ENCODE assay signal across 15 cellular contexts in the genomic region with DNA sequence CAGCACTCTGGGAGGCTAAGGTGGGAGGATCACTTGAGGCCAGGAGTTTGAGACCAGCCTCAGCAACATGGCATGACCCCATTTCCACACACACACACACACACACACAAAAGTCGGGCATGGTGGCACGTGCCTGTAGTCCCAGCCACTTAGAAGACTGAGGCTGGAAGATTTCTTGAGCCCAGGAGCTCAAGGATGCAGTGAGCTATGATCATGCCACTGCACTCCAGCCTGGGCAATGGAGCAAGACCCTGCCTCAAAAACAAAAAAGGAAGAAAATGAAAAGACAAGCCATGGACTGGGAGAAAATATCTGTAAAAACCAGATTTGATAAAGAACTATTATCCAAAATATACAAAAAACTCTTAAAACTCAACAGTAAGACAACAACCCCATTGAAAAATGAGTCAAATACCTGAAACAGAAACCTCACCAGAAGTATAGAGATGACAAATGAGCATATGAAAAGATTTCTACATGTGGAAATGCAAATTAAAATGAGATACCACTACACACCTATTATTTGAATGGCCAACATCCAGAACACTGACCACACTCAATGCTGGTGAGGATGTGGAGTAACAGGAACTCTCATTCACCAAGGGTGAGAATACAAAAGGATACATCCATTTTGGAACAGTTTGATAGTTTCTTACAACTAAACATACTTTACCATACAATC. TPM values are rescaled to one million over a fixed set of nuclear protein-coding genes. Genes with fewer than 3 reads are reported as not detected.
DNase-seq lines count a peak whose midpoint lies in the region; ATAC-seq and TF ChIP-seq lines count a peak whose summit lies in the region.
"Had no signal": no experiment of that assay in that cellular context is flagged by ENCODE, and none has a peak within 500 bp of the region (broad histone marks: within the 10 kb centered on the region; RNA-seq: fewer than 3 reads in every experiment).

No MANE protein-coding gene starts in this region.

- H3K27ac ChIP-seq in CD8-positive, alpha-beta T cell (ENCODE audit: low read depth, low read length) = no peak overlapping the region
- H3K27ac ChIP-seq in SK-N-SH (ENCODE audit: low read depth in 2 of 2, low read length in 1 of 2) (no peak overlapping the region), smooth muscle cell (ENCODE audit: low read depth) (no peak overlapping the region)
- H3K27ac ChIP-seq: hepatocyte, uterus had no signal

- H3K27me3 ChIP-seq in CD8-positive, alpha-beta T cell (ENCODE audit: insufficient read depth, low read length) = no peaks in the 10 kb centered on the region
- H3K27me3 ChIP-seq in SK-N-SH (ENCODE audit: insufficient read depth) (no peaks in the 10 kb centered on the region), smooth muscle cell (ENCODE audit: low read depth) (no peaks in the 10 kb centered on the region)
- H3K27me3 ChIP-seq: hepatocyte, uterus had no signal

- H3K9ac ChIP-seq in SK-N-SH (no peak overlapping the region), smooth muscle cell (ENCODE audit: low read depth) (no peak overlapping the region)

- ATAC-seq in CD8-positive, alpha-beta T cell = no peak
- ATAC-seq in GM18907 (IDR thresholded peaks at IDR 0.05; ENCODE audit: unreplicated experiment) (peak; percentile 75), HG02610 (IDR thresholded peaks at IDR 0.05; ENCODE audit: unreplicated experiment) (peak; percentile 86), HG03520 (IDR thresholded peaks at IDR 0.05; ENCODE audit: unreplicated experiment) (peak; percentile 72)

- WGBS in SK-N-SH (ENCODE audit: low lambda C conversion rate) = 100% methylated on average over 1 of the region's 2 CpGs
- WGBS in smooth muscle cell (ENCODE audit: low lambda C conversion rate) = 100% methylated on average over 2 of the region's 2 CpGs

- no peaks in the 10 kb centered on the region for H4K20me1 ChIP-seq in SK-N-SH (ENCODE audit: insufficient read depth)
- H4K20me1 ChIP-seq in smooth muscle cell (ENCODE audit: low read depth) = no peaks in the 10 kb centered on the region

- H3K27me3 Mint-ChIP-seq in CD8-positive, alpha-beta T cell (ENCODE audit: low read depth) = no peaks in the 10 kb centered on the region
- no peaks in the 10 kb centered on the region for H3K27me3 Mint-ChIP-seq in HFFc6 (ENCODE audit: insufficient read depth)

- H3K36me3 Mint-ChIP-seq in CD8-positive, alpha-beta T cell = peaks cover 72% of the 10 kb centered on the region
- peaks cover 22% of the 10 kb centered on the region; the same call in 1 of the 2 replicates for H3K36me3 Mint-ChIP-seq in HFFc6 (ENCODE audit: low read depth)

- no peak for DNase-seq in CD8-positive, alpha-beta T cell
- DNase-seq in SK-N-SH (no peak), smooth muscle cell (lab: John Stamatoyannopoulos, UW; ENCODE audit: unreplicated experiment) (no peak), HuH-7 (ENCODE audit: low spot score) (no peak), HFFc6 (no peak)
- DNase-seq: aorta, H7, KBM-7, NCI-H2227 treated with DMSO at 0.1 percent for 48 hours, SIG-M5, uterus had no signal

- no peak overlapping the region for H3K4me3 ChIP-seq in CD8-positive, alpha-beta T cell (ENCODE audit: low read depth, low read length)
- H3K4me3 ChIP-seq in SK-N-SH (ENCODE audit: low read depth in 2 of 2, low read length in 1 of 2) (no peak overlapping the region), smooth muscle cell (no peak overlapping the region)
- H3K4me3 ChIP-seq: hepatocyte, uterus had no signal

- H3K4me3 Mint-ChIP-seq in CD8-positive, alpha-beta T cell = no peak overlapping the region
- no peak overlapping the region for H3K4me3 Mint-ChIP-seq in HFFc6

- intact Hi-C loops in CD8-positive, alpha-beta T cell (cut with DNase I, micrococcal nuclease) = no loop called here

- no peak for TF ChIP-seq CTCF in CD8-positive, alpha-beta T cell (IDR thresholded peaks at IDR 0.05)
- no peak for TF ChIP-seq CTCF in SK-N-SH (IDR thresholded peaks at IDR 0.05)
- TF ChIP-seq CTCF in smooth muscle cell (IDR thresholded peaks at IDR 0.05; ENCODE audit: borderline replicate concordance, insufficient read depth, poor library complexity, severe bottlenecking) = no peak
- TF ChIP-seq CTCF in HFFc6 (IDR thresholded peaks at IDR 0.05) = no peak

- no peak for TF ChIP-seq EP300 in SK-N-SH (IDR thresholded peaks at IDR 0.05; ENCODE audit: borderline replicate concordance in 1 of 2, low read depth in 1 of 2, low read length in 1 of 2)

- H3F3A ChIP-seq in SK-N-SH (replicated peaks; ENCODE audit: insufficient read depth) (peaks cover 34% of the 10 kb centered on the region), smooth muscle cell (ENCODE audit: low read depth) (peaks cover 11% of the 10 kb centered on the region)

- H2AFZ ChIP-seq in SK-N-SH (ENCODE audit: low read depth) (no peak overlapping the region), smooth muscle cell (ENCODE audit: low read depth) (no peak overlapping the region)
- H2AFZ ChIP-seq: hepatocyte had no signal

- POLR2A ChIA-PET in CD8-positive, alpha-beta T cell (lab: Charles Lee) = no interaction called here
- POLR2A ChIA-PET in SK-N-SH (lab: Yijun Ruan, JAX) = no interaction called here

- H3K9me2 ChIP-seq in SK-N-SH = no peaks in the 10 kb centered on the region

- peaks cover 18% of the 10 kb centered on the region for H3K36me3 ChIP-seq in CD8-positive, alpha-beta T cell (ENCODE audit: insufficient read depth, low read length)
- H3K36me3 ChIP-seq in SK-N-SH (replicated peaks in 1 of 2; ENCODE audit: control insufficient read depth in 1 of 2, insufficient read depth in 2 of 2, low read length in 1 of 2) (peaks cover 69 to 70% of the 10 kb centered on the region in 2 experiments), smooth muscle cell (ENCODE audit: low read depth) (peaks cover 16% of the 10 kb centered on the region)
- H3K36me3 ChIP-seq: uterus had no signal

- no peak overlapping the region for H3K4me2 ChIP-seq in SK-N-SH
- H3K4me2 ChIP-seq in smooth muscle cell = no peak overlapping the region
- H3K4me2 ChIP-seq: hepatocyte had no signal

- H3K79me2 ChIP-seq in SK-N-SH (ENCODE audit: insufficient read depth) = no peaks in the 10 kb centered on the region
- no peaks in the 10 kb centered on the region for H3K79me2 ChIP-seq in smooth muscle cell (ENCODE audit: low read depth)

- no peaks in the 10 kb centered on the region for H3K4me1 ChIP-seq in CD8-positive, alpha-beta T cell (ENCODE audit: insufficient read depth, low read length)
- H3K4me1 ChIP-seq in SK-N-SH (ENCODE audit: control insufficient read depth in 1 of 2, insufficient read depth in 2 of 2, low read depth in 1 of 2, low read length in 1 of 2) (no peaks in the 10 kb centered on the region), smooth muscle cell (ENCODE audit: low read depth) (no peaks in the 10 kb centered on the region)
- H3K4me1 ChIP-seq: uterus had no signal

- TF ChIP-seq RAD21 in SK-N-SH (IDR thresholded peaks at IDR 0.05; ENCODE audit: low read length) = no peak

- peak overlapping the region; percentile 37 for H3K27ac Mint-ChIP-seq in CD8-positive, alpha-beta T cell
- H3K27ac Mint-ChIP-seq in HFFc6 = no peak overlapping the region; the same call in 1 of the 2 replicates

- no peaks in the 10 kb centered on the region for H3K9me3 Mint-ChIP-seq in CD8-positive, alpha-beta T cell
- no peaks in the 10 kb centered on the region for H3K9me3 Mint-ChIP-seq in HFFc6

- peaks cover 4% of the 10 kb centered on the region for H3K4me1 Mint-ChIP-seq in CD8-positive, alpha-beta T cell (ENCODE audit: low read depth)
- peaks cover 3% of the 10 kb centered on the region for H3K4me1 Mint-ChIP-seq in HFFc6 (ENCODE audit: low read depth)

- no peaks in the 10 kb centered on the region for H3K9me3 ChIP-seq in CD8-positive, alpha-beta T cell (ENCODE audit: low read length)
- H3K9me3 ChIP-seq in SK-N-SH (no peaks in the 10 kb centered on the region), smooth muscle cell (replicated peaks; ENCODE audit: low read depth) (no peaks in the 10 kb centered on the region)
- H3K9me3 ChIP-seq: uterus had no signal

- CTCF ChIA-PET in CD8-positive, alpha-beta T cell (lab: Charles Lee) = no interaction called here
- CTCF ChIA-PET in SK-N-SH (lab: Yijun Ruan, JAX) = no interaction called here

TF ChIP-seq in SK-N-SH, 30 proteins besides CTCF, POLR2A, EP300 and RAD21 (continues in another document):
- no peak for TF ChIP-seq GABPA (IDR thresholded peaks at IDR 0.05; ENCODE audit: low read depth)
- TF ChIP-seq GATA2 (CRISPR knock-in tag; IDR thresholded peaks at IDR 0.05) = no peak
- TF ChIP-seq ELF1 (IDR thresholded peaks at IDR 0.05) = no peak
- TF ChIP-seq FOXJ3 (CRISPR knock-in tag; IDR thresholded peaks at IDR 0.05) = no peak
- TF ChIP-seq EZH2phosphoT487 (IDR thresholded peaks at IDR 0.05; ENCODE audit: borderline replicate concordance, low read depth) = no peak
- TF ChIP-seq SIN3A (IDR thresholded peaks at IDR 0.05; ENCODE audit: borderline replicate concordance, low read depth, low read length) = no peak

RNA-seq across cellular contexts. Expression of a gene that starts 24.7 kb away (rescaled TPM):
- 100 to 1,000 TPM; 170 to 172 TPM for total RNA-seq in CD8-positive, alpha-beta T cell
- polyA plus RNA-seq in SK-N-SH (2012; rRNA removed) (103 and 125 TPM in 2 replicates), smooth muscle cell (141 and 152 TPM in 2 replicates)
- polyA plus RNA-seq in SK-N-SH (2012; cell fraction: cytosol; rRNA removed) = 158 and 193 TPM in 2 replicates
- 40.3 and 72.0 TPM in 2 replicates for polyA plus RNA-seq in SK-N-SH (2012; cell fraction: nucleus; rRNA removed)
- total RNA-seq in smooth muscle cell = 151 and 161 TPM in 2 replicates
- total RNA-seq in HFFc6 (2021; fragmentation: NEBNext Ultra II Directional; extraction: Animal tissue kit (Norgen Biotek cat#: 25700)) = 100 to 1,000 TPM; 118 to 171 (median 140) TPM

RNA-seq across cellular contexts. Expression of a gene that starts 26.7 kb away (rescaled TPM):
- 10 to 100 TPM; 29.2 to 30.0 TPM for total RNA-seq in CD8-positive, alpha-beta T cell
- 9.8 and 12.4 TPM in 2 replicates for polyA plus RNA-seq in SK-N-SH (2012; rRNA removed)
- 13.1 and 13.5 TPM in 2 replicates for polyA plus RNA-seq in SK-N-SH (2012; cell fraction: cytosol; rRNA removed)
- 5.4 and 9.7 TPM in 2 replicates for polyA plus RNA-seq in SK-N-SH (2012; cell fraction: nucleus; rRNA removed)
- 17.4 and 18.8 TPM in 2 replicates for total RNA-seq in smooth muscle cell
- 13.7 and 15.1 TPM in 2 replicates for polyA plus RNA-seq in smooth muscle cell
- 10 to 100 TPM; 20.3 to 22.1 (median 21.6) TPM for total RNA-seq in HFFc6 (2021; fragmentation: NEBNext Ultra II Directional; extraction: Animal tissue kit (Norgen Biotek cat#: 25700))

RNA-seq across cellular contexts. Expression of a gene that starts 48.4 kb away (rescaled TPM):
- total RNA-seq in CD8-positive, alpha-beta T cell = 10 to 100 TPM; 22.3 to 25.1 TPM
- polyA plus RNA-seq in SK-N-SH (2012; rRNA removed) (30.7 and 36.5 TPM in 2 replicates), smooth muscle cell (33.8 and 41.7 TPM in 2 replicates)
- 41.3 and 45.7 TPM in 2 replicates for polyA plus RNA-seq in SK-N-SH (2012; cell fraction: cytosol; rRNA removed)
- 25.2 and 43.6 TPM in 2 replicates for polyA plus RNA-seq in SK-N-SH (2012; cell fraction: nucleus; rRNA removed)
- 39.0 and 39.6 TPM in 2 replicates for total RNA-seq in smooth muscle cell
- total RNA-seq in HFFc6 (2021; fragmentation: NEBNext Ultra II Directional; extraction: Animal tissue kit (Norgen Biotek cat#: 25700)) = 10 to 100 TPM; 29.1 to 34.9 (median 33.3) TPM
